16 cellular contexts compared by ENCODE assay signal in the genomic region with DNA sequence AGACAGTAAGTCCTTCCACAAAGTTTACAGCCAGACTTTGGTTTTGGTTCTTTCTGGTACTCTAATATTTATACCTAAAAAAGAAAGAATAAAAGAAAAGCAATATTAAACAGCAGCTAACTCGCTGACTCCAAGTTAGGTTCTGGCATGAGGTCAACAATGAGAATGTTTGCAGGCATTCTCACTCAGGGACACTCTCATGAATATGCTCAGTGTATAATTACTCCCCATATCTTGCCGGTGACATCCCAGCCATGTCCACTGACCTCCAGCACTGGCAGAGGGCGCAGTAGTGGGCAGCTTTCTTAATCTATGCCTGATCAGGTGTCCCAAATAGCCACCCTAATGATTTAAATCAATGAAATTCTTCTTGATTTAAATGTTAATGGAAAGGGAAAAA.
"Had no signal": no experiment of that assay in that cellular context is flagged by ENCODE, and none has a peak within 500 bp of the region (broad histone marks: within the 10 kb centered on the region; RNA-seq: fewer than 3 reads in every experiment).

No MANE protein-coding gene starts in this region.

- H3K27me3 Mint-ChIP-seq: activated CD4-positive, alpha-beta memory T cell treated with anti-CD3 and anti-CD28 coated beads, Interleukin-2, amount 10 ng/mL, durations not matched to agents 7 days and 5 days had no signal

- DNase-seq: activated CD4-positive, alpha-beta memory T cell treated with anti-CD3 and anti-CD28 coated beads, Interleukin-2, amount 10 ng/mL, durations not matched to agents 7 days and 5 days; activated CD4-positive, alpha-beta T cell treated with anti-CD3 and anti-CD28 coated beads for 1 hour; activated CD8-positive, alpha-beta memory T cell treated with anti-CD3 and anti-CD28 coated beads, Interleukin-2, amount 50 U/mL, for 4 hours; activated gamma-delta T cell treated with Interleukin-2 at 50 U/mL for 16 hours; activated T-cell treated with anti-CD3 and anti-CD28 coated beads, Interleukin-2, amount 50 U/mL, for 72 hours; caudate nucleus; effector CD4-positive, alpha-beta T cell; hypothalamus; occipital lobe; stimulated activated CD4-positive, alpha-beta T cell treated with anti-CD3 and anti-CD28 coated beads, Interleukin-12 subunit alpha, Interleukin-12 subunit beta, amount 100 ng/mL, for 4 hours; stimulated activated naive CD4-positive, alpha-beta T cell treated with Interleukin-2 at 50 U/mL for 16 hours; SW 1271 had no signal

- H3K27ac Mint-ChIP-seq: activated CD4-positive, alpha-beta memory T cell treated with anti-CD3 and anti-CD28 coated beads, Interleukin-2, amount 10 ng/mL, durations not matched to agents 7 days and 5 days; activated T-cell treated with anti-CD3 and anti-CD28 coated beads, Interleukin-2, amount 50 U/mL, for 72 hours; T-helper 2 cell treated with Interferon-gamma antibody and Interleukin-4, amounts not matched to agents 5 μg/mL and 100 μg/mL, for 36 hours; type B pancreatic cell had no signal

- H3K4me1 Mint-ChIP-seq: activated CD4-positive, alpha-beta memory T cell treated with anti-CD3 and anti-CD28 coated beads, Interleukin-2, amount 10 ng/mL, durations not matched to agents 7 days and 5 days had no signal

- H3K4me3 ChIP-seq: coronary artery had no signal

- ATAC-seq: activated T-cell treated with anti-CD3 and anti-CD28 coated beads, Interleukin-2, amount 50 U/mL, for 72 hours had no signal

- H3K4me3 Mint-ChIP-seq: activated CD4-positive, alpha-beta memory T cell treated with anti-CD3 and anti-CD28 coated beads, Interleukin-2, amount 10 ng/mL, durations not matched to agents 7 days and 5 days; activated T-cell treated with anti-CD3 and anti-CD28 coated beads, Interleukin-2, amount 50 U/mL, for 72 hours; nephron; T-helper 2 cell treated with Interferon-gamma antibody and Interleukin-4, amounts not matched to agents 5 μg/mL and 100 μg/mL, for 36 hours; type B pancreatic cell had no signal

- H3K9me3 Mint-ChIP-seq: activated CD4-positive, alpha-beta memory T cell treated with anti-CD3 and anti-CD28 coated beads, Interleukin-2, amount 10 ng/mL, durations not matched to agents 7 days and 5 days; activated T-cell treated with anti-CD3 and anti-CD28 coated beads, Interleukin-2, amount 50 U/mL, for 72 hours; nephron; type B pancreatic cell had no signal
